ENCODE assay signal across 13 cellular contexts in the genomic region with DNA sequence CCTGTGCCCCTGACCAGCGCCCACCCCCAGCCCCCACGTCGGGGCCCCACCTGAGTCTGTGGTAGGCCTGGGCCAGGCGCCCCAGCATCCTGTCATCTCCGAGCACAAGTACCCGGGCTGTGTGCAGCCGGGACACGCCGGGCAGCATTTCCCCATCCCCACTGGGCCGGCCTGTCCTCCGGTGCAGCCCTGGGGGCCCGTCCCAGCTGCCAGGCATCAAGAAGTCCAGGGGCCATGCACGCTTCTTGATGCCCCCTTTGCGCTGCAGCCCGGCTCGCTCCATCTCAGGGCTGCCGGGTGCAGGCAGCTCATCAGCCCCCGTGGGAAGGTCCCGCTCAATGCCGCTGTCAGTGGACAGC. TPM values are rescaled to one million over a fixed set of nuclear protein-coding genes. Genes with fewer than 3 reads are reported as not detected.
A peak's percentile ranks its signal among the peaks of the same experiment; 100 is the strongest.
DNase-seq lines count a peak whose midpoint lies in the region; ATAC-seq and TF ChIP-seq lines count a peak whose summit lies in the region.
"Had no signal": no experiment of that assay in that cellular context is flagged by ENCODE, and none has a peak within 500 bp of the region (broad histone marks: within the 10 kb centered on the region; RNA-seq: fewer than 3 reads in every experiment).

No MANE protein-coding gene starts in this region.

- no peaks in the 10 kb centered on the region for H3K4me1 Mint-ChIP-seq in chondrocyte (ENCODE audit: low read depth)
- H3K4me1 Mint-ChIP-seq: CD4-positive, CD25-positive, alpha-beta regulatory T cell had no signal

- DNase-seq in activated CD8-positive, alpha-beta memory T cell treated with anti-CD3 and anti-CD28 coated beads, Interleukin-2, amount 50 U/mL, for 48 hours: peak; percentile 35
- DNase-seq in activated CD8-positive, alpha-beta memory T cell treated with anti-CD3 and anti-CD28 coated beads, Interleukin-2, amount 50 U/mL, for 4 hours: no peak
- DNase-seq in chondrocyte (ENCODE audit: low spot score): peak; percentile 92
- peak; percentile 71 for DNase-seq in mesenteric fat pad (ENCODE audit: low spot score)
- DNase-seq in D341Med (ENCODE audit: low spot score): no peak
- no peak for DNase-seq in NCI-H1417 (lab: John Stamatoyannopoulos, UW)
- DNase-seq: 8988T; CD4-positive, CD25-positive, alpha-beta regulatory T cell; DMS 273 treated with DMSO at 0.1 percent for 48 hours; HFFc6 had no signal

- peaks cover 14% of the 10 kb centered on the region for H3K9me3 Mint-ChIP-seq in chondrocyte (ENCODE audit: low read depth)

- no peak for TF ChIP-seq CTCF in chondrocyte (IDR thresholded peaks at IDR 0.05)

- H3K27ac Mint-ChIP-seq in chondrocyte (ENCODE audit: unreplicated experiment): no peak overlapping the region
- H3K27ac Mint-ChIP-seq: CD4-positive, CD25-positive, alpha-beta regulatory T cell; GM23338; HFFc6 had no signal

- H3K4me3 Mint-ChIP-seq in chondrocyte (ENCODE audit: unreplicated experiment): no peak overlapping the region
- H3K4me3 Mint-ChIP-seq: CD4-positive, CD25-positive, alpha-beta regulatory T cell; GM23338; HFFc6 had no signal

- no peaks in the 10 kb centered on the region for H3K36me3 Mint-ChIP-seq in chondrocyte (ENCODE audit: low read depth)
- H3K36me3 Mint-ChIP-seq: CD4-positive, CD25-positive, alpha-beta regulatory T cell had no signal

- peaks cover 6% of the 10 kb centered on the region for H3K27me3 Mint-ChIP-seq in chondrocyte (ENCODE audit: low read depth)
- H3K27me3 Mint-ChIP-seq: CD4-positive, CD25-positive, alpha-beta regulatory T cell had no signal

- no peak for ATAC-seq in HG02571 (IDR thresholded peaks at IDR 0.05; ENCODE audit: unreplicated experiment)

RNA-seq across cellular contexts. Expression of a gene that starts 29.3 kb away (rescaled TPM):
- total RNA-seq in chondrocyte (not detected in 3 replicates), mesenteric fat pad (not detected)
- total RNA-seq: CD4-positive, CD25-positive, alpha-beta regulatory T cell; Daoy; HFFc6 had no signal

RNA-seq across cellular contexts. Expression of a gene that starts 39.0 kb away (rescaled TPM):
- not detected in 3 replicates for total RNA-seq in chondrocyte
- total RNA-seq in mesenteric fat pad: 1.6 TPM
- total RNA-seq: Daoy, HFFc6 had no signal

Comparison
In these comparisons a context has a peak if more than half of its experiments do, and no peak if none do; other contexts are left out.
1. DNase-seq: peak in activated CD8-positive, alpha-beta memory T cell treated with anti-CD3 and anti-CD28 coated beads, Interleukin-2, amount 50 U/mL, for 48 hours (single experiment), chondrocyte (single experiment) and mesenteric fat pad (single experiment); none in activated CD8-positive, alpha-beta memory T cell treated with anti-CD3 and anti-CD28 coated beads, Interleukin-2, amount 50 U/mL, for 4 hours (single experiment), D341Med (single experiment) and NCI-H1417 (0 of 3).